In genomic region chr1:150456161-150456647, GRCh38 we compare ENCODE assay signal across 32 cellular contexts. TPM values are rescaled to one million over a fixed set of nuclear protein-coding genes. Genes with fewer than 3 reads are reported as not detected.
"Had no signal": no experiment of that assay in that cellular context is flagged by ENCODE, and none has a peak within 500 bp of the region (broad histone marks: within the 10 kb centered on the region; RNA-seq: fewer than 3 reads in every experiment).

No MANE protein-coding gene starts in this region.

- H3K4me3 ChIP-seq: left ventricle myocardium inferior, lung, mucosa of descending colon, skin epidermis, tibial nerve, uterus had no signal

- H3K4me3 Mint-ChIP-seq: naive thymus-derived CD4-positive, alpha-beta T cell; natural killer cell treated with Interleukin-12 subunit alpha and Interleukin-12 subunit beta and Interleukin-15 and Interleukin-18, amount 100 ng/mL, for 72 hours; stimulated activated memory B cell treated with anti-CD40 and anti-IgM and Interleukin-4, amounts not matched to agents 10 μg/mL and 1 μg/mL and 100 μg/mL, for 72 hours; stimulated activated naive CD8-positive, alpha-beta T cell treated with anti-CD3 and anti-CD28 coated beads, Interleukin-15, amount 100 ng/mL, for 72 hours; type B pancreatic cell had no signal

- H3K4me1 Mint-ChIP-seq: stimulated activated naive CD8-positive, alpha-beta T cell treated with anti-CD3 and anti-CD28 coated beads, Interleukin-15, amount 100 ng/mL, for 72 hours had no signal

- H3K9me3 Mint-ChIP-seq: naive thymus-derived CD4-positive, alpha-beta T cell; natural killer cell treated with Interleukin-12 subunit alpha and Interleukin-12 subunit beta and Interleukin-15 and Interleukin-18, amount 100 ng/mL, for 72 hours; stimulated activated memory B cell treated with anti-CD40 and anti-IgM and Interleukin-4, amounts not matched to agents 10 μg/mL and 1 μg/mL and 100 μg/mL, for 72 hours; stimulated activated naive CD8-positive, alpha-beta T cell treated with anti-CD3 and anti-CD28 coated beads, Interleukin-15, amount 100 ng/mL, for 72 hours; type B pancreatic cell had no signal

- H3K4me1 ChIP-seq: left ventricle myocardium inferior, parathyroid adenoma, tibial nerve, uterus had no signal

- ATAC-seq: mucosa of descending colon; naive thymus-derived CD4-positive, alpha-beta T cell; natural killer cell treated with Interleukin-12 subunit alpha and Interleukin-12 subunit beta and Interleukin-15 and Interleukin-18, amount 100 ng/mL, for 72 hours; right cardiac atrium; sciatic nerve; stimulated activated memory B cell treated with anti-CD40 and anti-IgM and Interleukin-4, amounts not matched to agents 10 μg/mL and 1 μg/mL and 100 μg/mL, for 72 hours; stimulated activated naive CD8-positive, alpha-beta T cell treated with anti-CD3 and anti-CD28 coated beads, Interleukin-15, amount 100 ng/mL, for 72 hours had no signal

- H3K27me3 Mint-ChIP-seq: naive thymus-derived CD4-positive, alpha-beta T cell; natural killer cell treated with Interleukin-12 subunit alpha and Interleukin-12 subunit beta and Interleukin-15 and Interleukin-18, amount 100 ng/mL, for 72 hours; stimulated activated memory B cell treated with anti-CD40 and anti-IgM and Interleukin-4, amounts not matched to agents 10 μg/mL and 1 μg/mL and 100 μg/mL, for 72 hours; stimulated activated naive CD8-positive, alpha-beta T cell treated with anti-CD3 and anti-CD28 coated beads, Interleukin-15, amount 100 ng/mL, for 72 hours; type B pancreatic cell had no signal

- H3K27me3 ChIP-seq: tibial nerve, uterus had no signal

- H3K9me3 ChIP-seq: left ventricle myocardium inferior, mucosa of descending colon, tibial nerve, uterus had no signal

- H3K27ac ChIP-seq: left ventricle myocardium inferior, parathyroid adenoma, skin epidermis, tibial nerve, uterus had no signal

- H3K36me3 Mint-ChIP-seq: natural killer cell treated with Interleukin-12 subunit alpha and Interleukin-12 subunit beta and Interleukin-15 and Interleukin-18, amount 100 ng/mL, for 72 hours had no signal

- H3K27ac Mint-ChIP-seq: natural killer cell treated with Interleukin-12 subunit alpha and Interleukin-12 subunit beta and Interleukin-15 and Interleukin-18, amount 100 ng/mL, for 72 hours; type B pancreatic cell had no signal

- DNase-seq: hippocampal formation; left ventricle myocardium inferior; mesendoderm; midbrain; mucosa of descending colon; naive thymus-derived CD4-positive, alpha-beta T cell; nucleus accumbens; retina; right cardiac atrium; stimulated activated CD4-positive, alpha-beta T cell treated with anti-CD3 and anti-CD28 coated beads, Interleukin-12 subunit alpha, Interleukin-12 subunit beta, amount 100 ng/mL, for 4 hours; stimulated activated CD4-positive, alpha-beta T cell treated with anti-CD3 and anti-CD28 coated beads, Interleukin-15, amount 100 ng/mL, for 24 hours; stimulated activated CD4-positive, alpha-beta T cell treated with anti-CD3 and anti-CD28 coated beads, Interleukin-2, amount 100 ng/mL, for 24 hours; stimulated activated CD4-positive, alpha-beta T cell treated with anti-CD3 and anti-CD28 coated beads, Interleukin-4, amount 100 ng/mL, for 1 hour; stimulated activated naive CD4-positive, alpha-beta T cell treated with Interleukin-2 at 50 U/mL for 16 hours; stimulated activated naive CD8-positive, alpha-beta T cell treated with anti-CD3 and anti-CD28 coated beads, Interleukin-15, amount 100 ng/mL, for 72 hours; substantia nigra; uterus had no signal

- H3K36me3 ChIP-seq: uterus had no signal

RNA-seq across cellular contexts. Expression of gene ECM1, which starts 51.7 kb away (rescaled TPM):
- polyA plus RNA-seq: naive thymus-derived CD4-positive, alpha-beta T cell had no signal

RNA-seq across cellular contexts. Expression of gene FALEC, which starts 59.3 kb away (rescaled TPM):
- total RNA-seq: kidney epithelial cell; lung; mucosa of descending colon; myocyte; natural killer cell treated with Interleukin-12 subunit alpha and Interleukin-12 subunit beta and Interleukin-15 and Interleukin-18, amount 100 ng/mL, for 72 hours; osteocyte; posterior vena cava; sciatic nerve; temporal lobe; tibial nerve; ureter had no signal
- polyA plus RNA-seq: neural cell, right cardiac atrium had no signal
